18 cellular contexts compared by ENCODE assay signal in the genomic region with DNA sequence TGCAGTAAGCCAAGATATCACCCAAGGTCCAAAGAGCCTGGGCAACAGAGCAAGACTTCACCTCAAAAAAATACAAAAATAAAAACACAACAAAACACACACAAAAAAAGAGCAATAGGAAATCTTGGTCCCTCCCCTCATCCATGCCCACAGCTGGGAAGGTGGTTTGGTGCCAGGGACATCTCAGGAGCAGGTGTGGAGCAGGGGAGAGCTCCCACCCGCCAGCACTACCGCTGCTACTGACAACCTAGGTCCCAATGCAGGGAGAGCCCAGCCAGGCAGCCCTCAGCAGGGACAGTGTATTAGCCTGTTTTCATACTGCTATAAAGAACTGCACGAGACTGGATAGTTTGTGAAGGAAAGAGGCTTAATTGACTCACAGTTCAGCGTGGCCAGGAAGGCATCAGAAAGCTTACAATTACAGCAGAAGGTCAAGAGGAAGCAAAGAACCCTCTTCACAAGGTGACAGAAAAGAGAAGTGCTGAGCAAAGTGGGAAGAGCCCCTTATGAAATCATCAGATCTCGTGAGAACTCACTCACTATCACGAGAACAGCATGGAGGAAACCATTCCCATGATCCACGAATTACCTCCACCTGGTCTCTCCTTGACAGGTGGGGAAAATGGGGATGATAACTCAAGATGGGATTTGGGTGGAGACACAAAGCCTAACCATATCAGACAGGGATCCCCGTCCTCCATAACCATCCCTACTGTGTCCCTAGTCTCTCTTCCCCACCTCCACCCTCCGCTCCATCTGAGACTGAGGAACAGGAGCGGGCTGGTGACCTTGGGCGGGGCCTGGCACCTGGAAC.
DNase-seq lines count a peak whose midpoint lies in the region; ATAC-seq and TF ChIP-seq lines count a peak whose summit lies in the region.
"Had no signal": no experiment of that assay in that cellular context is flagged by ENCODE, and none has a peak within 500 bp of the region (broad histone marks: within the 10 kb centered on the region; RNA-seq: fewer than 3 reads in every experiment).

No MANE protein-coding gene starts in this region.

- H3K27ac ChIP-seq in HEK293 (ENCODE audit: extremely low read depth, low read depth, low read length) (no peak overlapping the region), OCI-LY7 (ENCODE audit: low read depth, low read length, poor library complexity, severe bottlenecking) (no peak overlapping the region), lower lobe of right lung (no peak overlapping the region)
- H3K27ac ChIP-seq: coronary artery, ovary had no signal

- no peaks in the 10 kb centered on the region for H4K20me1 ChIP-seq in OCI-LY7 (ENCODE audit: insufficient read depth, low read length)

- H3K9me3 ChIP-seq in HEK293 (ENCODE audit: control insufficient read depth, insufficient read depth, low read depth, low read length) (no peaks in the 10 kb centered on the region), OCI-LY7 (ENCODE audit: low read length) (no peaks in the 10 kb centered on the region), lower lobe of right lung (no peaks in the 10 kb centered on the region)
- H3K9me3 ChIP-seq: ovary had no signal

- H3K79me2 ChIP-seq in OCI-LY7 (ENCODE audit: insufficient read depth, low read depth, low read length): no peaks in the 10 kb centered on the region

- peaks cover 5% of the 10 kb centered on the region in 3 donors for H3K27me3 Mint-ChIP-seq in CD14-positive monocyte (ENCODE audit: low read depth in 3 of 3)

- intact Hi-C loops in CD14-positive monocyte (cut with micrococcal nuclease) (no loop called here), OCI-LY7 (cut with micrococcal nuclease; ENCODE audit: unreplicated experiment) (no loop called here), lower lobe of right lung (cut with DNase I) (no loop called here)

- H3K4me1 ChIP-seq in HEK293 (ENCODE audit: control insufficient read depth, insufficient read depth, low read length) (no peaks in the 10 kb centered on the region), OCI-LY7 (ENCODE audit: insufficient read depth, low read length, poor library complexity, severe bottlenecking) (no peaks in the 10 kb centered on the region), lower lobe of right lung (no peaks in the 10 kb centered on the region)

- no peaks in the 10 kb centered on the region for H3K36me3 Mint-ChIP-seq in CD14-positive monocyte

- peaks cover 0 to 2% (median 0%) of the 10 kb centered on the region in 7 donors for H3K9me3 Mint-ChIP-seq in CD14-positive monocyte
- H3K9me3 Mint-ChIP-seq: activated CD4-positive, alpha-beta T cell treated with anti-CD3 and anti-CD28 coated beads, Interleukin-2, amount 10 ng/mL, durations not matched to agents 7 days and 5 days; stimulated activated naive CD8-positive, alpha-beta T cell treated with anti-CD3 and anti-CD28 coated beads, Interleukin-15, amount 100 ng/mL, for 72 hours had no signal

- H3K4me3 ChIP-seq in HEK293 (ENCODE audit: low read depth, low read length) (no peak overlapping the region), OCI-LY7 (ENCODE audit: low read depth, low read length, poor library complexity, severe bottlenecking) (no peak overlapping the region), lower lobe of right lung (no peak overlapping the region)
- H3K4me3 ChIP-seq: coronary artery, ovary, smooth muscle cell had no signal

- H3K27me3 ChIP-seq in lower lobe of right lung (ENCODE audit: low read depth): no peaks in the 10 kb centered on the region
- H3K27me3 ChIP-seq: ovary had no signal

- peak overlapping the region in 4 of 7 donors; percentile 3 to 79 (median 37) for H3K27ac Mint-ChIP-seq in CD14-positive monocyte
- H3K27ac Mint-ChIP-seq: activated CD4-positive, alpha-beta T cell treated with anti-CD3 and anti-CD28 coated beads, Interleukin-2, amount 10 ng/mL, durations not matched to agents 7 days and 5 days had no signal

- BruUV-seq in OCI-LY7 (replicated peaks; lab: Mats Ljungman, UMichigan): no TSS peak

- peaks cover 7% of the 10 kb centered on the region for H3K4me1 Mint-ChIP-seq in CD14-positive monocyte
- H3K4me1 Mint-ChIP-seq: activated CD4-positive, alpha-beta T cell treated with anti-CD3 and anti-CD28 coated beads, Interleukin-2, amount 10 ng/mL, durations not matched to agents 7 days and 5 days; stimulated activated naive CD8-positive, alpha-beta T cell treated with anti-CD3 and anti-CD28 coated beads, Interleukin-15, amount 100 ng/mL, for 72 hours had no signal

- no peak for ATAC-seq in lower lobe of right lung

- H3K4me3 Mint-ChIP-seq in CD14-positive monocyte: peak overlapping the region in 1 of 2 donors; percentile 42
- H3K4me3 Mint-ChIP-seq: activated CD4-positive, alpha-beta T cell treated with anti-CD3 and anti-CD28 coated beads, Interleukin-2, amount 10 ng/mL, durations not matched to agents 7 days and 5 days; stimulated activated naive CD8-positive, alpha-beta T cell treated with anti-CD3 and anti-CD28 coated beads, Interleukin-15, amount 100 ng/mL, for 72 hours had no signal

- peak overlapping the region; percentile 62 for H2AFZ ChIP-seq in OCI-LY7 (ENCODE audit: low read length)

- H3K4me2 ChIP-seq in OCI-LY7 (ENCODE audit: low read length): no peak overlapping the region
- H3K4me2 ChIP-seq: smooth muscle cell had no signal

- no peaks in the 10 kb centered on the region for H3K9me2 ChIP-seq in OCI-LY7 (ENCODE audit: insufficient read depth, low read length)

- POLR2A ChIA-PET in HEK293 (lab: Yijun Ruan, JAX): no interaction called here
- POLR2A ChIA-PET in OCI-LY7 (lab: Charles Lee): no interaction called here

- TF ChIP-seq CTCF in CD14-positive monocyte (IDR thresholded peaks at IDR 0.05): no peak
- no peak for TF ChIP-seq CTCF in HEK293 (tag by site-specific recombination; IDR thresholded peaks at IDR 0.05)
- TF ChIP-seq CTCF in OCI-LY7 (conservative IDR thresholded peaks at IDR 0.05; ENCODE audit: low read length): no peak
- no peak for TF ChIP-seq CTCF in lower lobe of right lung (IDR thresholded peaks at IDR 0.05)

- H3K36me3 ChIP-seq in HEK293 (ENCODE audit: control insufficient read depth in 2 of 2, insufficient read depth in 1 of 2, low read length in 2 of 2) (no peaks in the 10 kb centered on the region), OCI-LY7 (ENCODE audit: insufficient read depth, low read length) (no peaks in the 10 kb centered on the region), lower lobe of right lung (no peaks in the 10 kb centered on the region)
- H3K36me3 ChIP-seq: ovary had no signal

- DNase-seq in CD14-positive monocyte (ENCODE audit: low spot score) (no peak), OCI-LY7 (ENCODE audit: low spot score) (no peak), lower lobe of right lung (peak; percentile 48), amniotic stem cell (lab: John Stamatoyannopoulos, UW) (no peak), NCI-H82 treated with DMSO at 0.1 percent for 48 hours (lab: John Stamatoyannopoulos, UW; ENCODE audit: unreplicated experiment) (no peak), kidney glomerular epithelial cell (lab: John Stamatoyannopoulos, UW) (no peak)
- DNase-seq in stimulated activated CD8-positive, alpha-beta memory T cell treated with anti-CD3 and anti-CD28 coated beads, Interleukin-4, amount 100 ng/mL, for 48 hours: no peak
- DNase-seq: activated CD4-positive, alpha-beta T cell treated with anti-CD3 and anti-CD28 coated beads, Interleukin-2, amount 10 ng/mL, durations not matched to agents 7 days and 5 days; activated T-cell treated with anti-CD3 and anti-CD28 coated beads, Interleukin-2, amount 50 U/mL, for 48 hours; HCEC 1CT; KG1; midbrain; stimulated activated naive CD8-positive, alpha-beta T cell treated with anti-CD3 and anti-CD28 coated beads, Interleukin-15, amount 100 ng/mL, for 72 hours; T-helper 9 cell had no signal

- CTCF ChIA-PET in HEK293 (lab: Yijun Ruan, JAX): interaction anchor here (0.9 to 1.5 kb wide), 2 partner anchors 12 to 226 kb away, joined by 3 to 4 read pairs; partner anchors contain the start of gene LINGO1
- CTCF ChIA-PET in OCI-LY7 (lab: Charles Lee; ENCODE audit: unreplicated experiment): no interaction called here

TF ChIP-seq in HEK293, 187 proteins besides CTCF, POLR2A, EP300 and RAD21 (continues in another document):
- no peak for TF ChIP-seq ZNF221 (tag by site-specific recombination; IDR thresholded peaks at IDR 0.05; ENCODE audit: borderline replicate concordance)
- TF ChIP-seq, protein P1, sequence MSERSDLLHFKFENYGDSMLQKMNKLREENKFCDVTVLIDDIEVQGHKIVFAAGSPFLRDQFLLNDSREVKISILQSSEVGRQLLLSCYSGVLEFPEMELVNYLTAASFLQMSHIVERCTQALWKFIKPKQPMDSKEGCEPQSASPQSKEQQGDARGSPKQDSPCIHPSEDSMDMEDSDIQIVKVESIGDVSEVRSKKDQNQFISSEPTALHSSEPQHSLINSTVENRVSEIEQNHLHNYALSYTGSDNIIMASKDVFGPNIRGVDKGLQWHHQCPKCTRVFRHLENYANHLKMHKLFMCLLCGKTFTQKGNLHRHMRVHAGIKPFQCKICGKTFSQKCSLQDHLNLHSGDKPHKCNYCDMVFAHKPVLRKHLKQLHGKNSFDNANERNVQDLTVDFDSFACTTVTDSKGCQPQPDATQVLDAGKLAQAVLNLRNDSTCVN (tag by site-specific recombination; optimal IDR thresholded peaks at IDR 0.05): no peak
- no peak for TF ChIP-seq ZNF621 (tag by site-specific recombination; IDR thresholded peaks at IDR 0.05)
- no peak for TF ChIP-seq ZNF366 (tag by site-specific recombination; conservative IDR thresholded peaks at IDR 0.05)
